In genomic region chr12:42332301-42332894, GRCh38 we compare ENCODE assay signal across 8 cellular contexts. TPM values are rescaled to one million over a fixed set of nuclear protein-coding genes. Genes with fewer than 3 reads are reported as not detected.
A peak's percentile ranks its signal among the peaks of the same experiment; 100 is the strongest.
DNase-seq lines count a peak whose midpoint lies in the region; ATAC-seq, FAIRE-seq and TF ChIP-seq lines count a peak whose summit lies in the region.

No MANE protein-coding gene starts in this region.

- TF ChIP-seq CTCF in D721Med (IDR thresholded peaks at IDR 0.05; ENCODE audit: insufficient read depth, missing control alignments) (peak; percentile 58), brain microvascular endothelial cell (IDR thresholded peaks at IDR 0.05; ENCODE audit: low read depth, low read length, missing control alignments) (peak; percentile 59), kidney (IDR thresholded peaks at IDR 0.05; ENCODE audit: borderline replicate concordance, extremely low read depth, insufficient read depth) (peak; percentile 47), type B pancreatic cell (conservative IDR thresholded peaks at IDR 0.05) (peak; percentile 77)

- peaks cover 3 to 4% of the 10 kb centered on the region in 2 donors for H3K4me1 ChIP-seq in kidney (ENCODE audit: control insufficient read depth in 1 of 2, insufficient read depth in 1 of 2, low read depth in 1 of 2, low read length in 2 of 2)

- no peaks in the 10 kb centered on the region for H3K36me3 Mint-ChIP-seq in type B pancreatic cell

- H3K27me3 Mint-ChIP-seq in type B pancreatic cell = no peaks in the 10 kb centered on the region

- no peaks in the 10 kb centered on the region for H3K9me3 Mint-ChIP-seq in type B pancreatic cell

- FAIRE-seq in D721Med (lab: Jason Lieb, UNC) = no peak
- FAIRE-seq in kidney (lab: Jason Lieb, UNC) = peak; percentile 76

- H3K36me3 ChIP-seq in brain microvascular endothelial cell (replicated peaks) (peaks cover 4% of the 10 kb centered on the region), kidney (ENCODE audit: control insufficient read depth in 1 of 2, insufficient read depth in 2 of 2, low read length in 2 of 2) (peaks cover 0 to 5% of the 10 kb centered on the region in 2 donors)

- ATAC-seq in GM19023 (IDR thresholded peaks at IDR 0.05; ENCODE audit: unreplicated experiment) = peak; percentile 72
- ATAC-seq in HG03378 (IDR thresholded peaks at IDR 0.05; ENCODE audit: unreplicated experiment) = peak; percentile 81
- ATAC-seq in HG03039 (IDR thresholded peaks at IDR 0.05; ENCODE audit: unreplicated experiment) = no peak

- H3K27ac ChIP-seq in brain microvascular endothelial cell (no peak overlapping the region), kidney (ENCODE audit: low read depth in 2 of 2, low read length in 2 of 2) (no peak overlapping the region)

- no peak overlapping the region for H3K9ac ChIP-seq in kidney (ENCODE audit: low read length in 2 of 2)

- H3K27me3 ChIP-seq in brain microvascular endothelial cell (replicated peaks) = no peaks in the 10 kb centered on the region

- DNase-seq in D721Med (ENCODE audit: insufficient read length, low spot score) (no peak), NCI-H69 (lab: John Stamatoyannopoulos, UW) (peak; percentile 69), brain microvascular endothelial cell (peak; percentile 42), kidney (no peak), type B pancreatic cell (ENCODE audit: extremely low spot score, unreplicated experiment) (no peak)

- H3K9me3 ChIP-seq in kidney (ENCODE audit: control insufficient read depth in 1 of 2, low read length in 2 of 2) = no peaks in the 10 kb centered on the region

- intact Hi-C loops in kidney (cut with DNase I) = no loop called here

- H3K27ac Mint-ChIP-seq in type B pancreatic cell = no peak overlapping the region

- in situ Hi-C loops in brain microvascular endothelial cell (cut with HindIII; ENCODE audit: low pct_ligation_motif_present, low sequenced_read_pairs) = no loop called here

- H3K4me3 Mint-ChIP-seq in type B pancreatic cell = no peak overlapping the region

- peaks cover 26% of the 10 kb centered on the region for H3K4me1 Mint-ChIP-seq in type B pancreatic cell (ENCODE audit: unreplicated experiment)

- H3K4me3 ChIP-seq in brain microvascular endothelial cell (ENCODE audit: low read depth, low read length) (no peak overlapping the region), kidney (ENCODE audit: low read length in 2 of 2) (no peak overlapping the region)

RNA-seq across cellular contexts. Expression of gene PPHLN1, which starts 6.4 kb away (rescaled TPM):
- total RNA-seq in kidney (51.9 TPM), type B pancreatic cell (ENCODE audit: low replicate concordance) (36.6 and 59.7 TPM in 2 replicates)
- 32.0 TPM for polyA plus RNA-seq in kidney (ENCODE audit: insufficient read depth, low read depth, low replicate concordance)

RNA-seq across cellular contexts. Expression of gene ZCRB1, which starts 6.5 kb away (rescaled TPM):
- 45.6 TPM for total RNA-seq in kidney
- polyA plus RNA-seq in kidney (ENCODE audit: insufficient read depth, low read depth, low replicate concordance) = 87.5 TPM
- 42.4 and 45.1 TPM in 2 replicates for total RNA-seq in type B pancreatic cell (ENCODE audit: low replicate concordance)

Comparison
In these comparisons a context has a peak if more than half of its experiments do, and no peak if none do; other contexts are left out.
1. DNase-seq: peak in NCI-H69 (single experiment) and brain microvascular endothelial cell (single experiment); none in D721Med (single experiment), kidney (single experiment) and type B pancreatic cell (single experiment).
2. Peak in every context shown above with its lines, with median percentiles within 50 percentile points of each other: CTCF ChIP-seq.